8 cellular contexts compared by ENCODE assay signal in the genomic region with DNA sequence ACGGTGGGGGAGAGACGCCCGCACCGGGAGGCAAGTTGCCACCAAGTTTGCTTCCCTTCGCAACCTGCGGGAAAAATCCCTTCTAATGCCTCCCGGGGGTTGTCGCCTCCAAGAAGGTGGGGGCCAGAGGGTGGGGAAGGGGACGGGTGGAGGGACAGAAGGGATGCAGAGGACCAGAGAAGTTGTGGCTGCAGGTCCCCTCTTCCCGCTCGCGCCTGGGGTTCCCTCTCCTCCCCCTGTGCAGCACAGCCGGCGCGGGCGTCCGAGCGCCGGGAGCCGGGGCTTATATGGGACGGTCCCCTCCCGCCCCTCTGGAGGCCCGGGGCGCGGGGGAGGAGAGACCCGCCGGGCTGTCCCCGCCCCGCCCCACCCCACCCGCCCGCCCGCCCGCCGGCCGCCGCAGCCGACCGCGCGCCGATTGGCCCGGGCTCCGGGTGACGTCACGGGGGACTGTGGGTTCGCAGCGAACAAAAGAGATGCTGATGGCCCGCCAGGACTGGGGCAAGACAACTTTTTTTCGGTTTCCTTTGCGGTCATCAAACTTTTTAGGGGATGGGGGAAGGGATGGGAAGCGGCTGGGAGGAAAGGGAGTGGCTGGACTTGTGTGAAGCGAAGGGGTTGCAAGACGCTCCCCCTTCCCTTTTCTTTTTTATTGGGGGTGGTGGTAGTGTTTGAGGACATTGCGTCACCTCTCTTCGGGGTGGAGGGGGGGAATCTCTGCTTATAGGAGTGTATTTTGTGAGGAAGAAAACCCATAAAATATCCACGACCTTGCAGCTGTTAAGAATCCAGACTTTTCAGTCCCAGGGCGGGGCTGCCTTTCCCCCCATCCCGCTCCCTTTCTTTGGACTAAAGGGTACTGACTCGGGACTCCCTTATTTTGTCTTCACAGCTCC. TPM values are rescaled to one million over a fixed set of nuclear protein-coding genes. Genes with fewer than 3 reads are reported as not detected.
DNase-seq lines count a peak whose midpoint lies in the region; ATAC-seq and TF ChIP-seq lines count a peak whose summit lies in the region.

A gene (minus strand): TSS at position 260 of the 896 bp plus-strand sequence. CDS start 266 bp downstream, outside the sequence.

- peak; percentile 80 for ATAC-seq in GM19351 (IDR thresholded peaks at IDR 0.05; ENCODE audit: unreplicated experiment)
- ATAC-seq in HG03521 (IDR thresholded peaks at IDR 0.05; ENCODE audit: unreplicated experiment), result peak; percentile 73

- H3K4me2 ChIP-seq in osteoblast (ENCODE audit: insufficient read depth, low read length), result peak within 1 kb of the TSS; percentile 97

- H3K27me3 ChIP-seq in BJ (ENCODE audit: control insufficient read depth, insufficient read depth, low read length) (no peaks in the 10 kb centered on the region), SJCRH30 (no peaks in the 10 kb centered on the region), osteoblast (ENCODE audit: insufficient read depth, low read length) (no peaks in the 10 kb centered on the region), testis (no peaks in the 10 kb centered on the region)

- POLR2A ChIA-PET in BJ (lab: Charles Lee), result interaction anchor here (0.6 kb wide), 2 partner anchors 45 to 262 kb away, joined by 3 to 4 read pairs; no protein-coding TSS in a partner anchor

- intact Hi-C loops in head of caudate nucleus (cut with DNase I) (no loop called here), testis (cut with DNase I; ENCODE audit: low total_unique reads) (no loop called here)

- H4K20me1 ChIP-seq in osteoblast (ENCODE audit: insufficient read depth, low read length), result peaks cover 42% of the 10 kb centered on the region

- H3K4me1 ChIP-seq in SJCRH30 (no peaks in the 10 kb centered on the region; the same call in 1 of the 2 replicates), osteoblast (ENCODE audit: insufficient read depth, low read length) (peaks cover 58% of the 10 kb centered on the region), testis (no peaks in the 10 kb centered on the region)

- 0 to 1% methylated on average over 13 to 49 of the region's 59 CpGs for WGBS in testis, 2 donors

- CTCF ChIA-PET in BJ (lab: Yijun Ruan, JAX), result no interaction called here

- no peaks in the 10 kb centered on the region for H3K9me3 ChIP-seq in SJCRH30 (replicated peaks)
- H3K9me3 ChIP-seq in osteoblast (ENCODE audit: low read depth, low read length), result no peaks in the 10 kb centered on the region
- no peaks in the 10 kb centered on the region for H3K9me3 ChIP-seq in testis

- H3K36me3 ChIP-seq in BJ (ENCODE audit: control insufficient read depth, insufficient read depth, low read length) (peaks cover 1% of the 10 kb centered on the region; the same call in 1 of the 2 replicates), SJCRH30 (peaks cover 6% of the 10 kb centered on the region), osteoblast (ENCODE audit: insufficient read depth, low read length) (peaks cover 46% of the 10 kb centered on the region), testis (ENCODE audit: low read depth, missing control alignments) (no peaks in the 10 kb centered on the region)

- no peak for TF ChIP-seq POLR2A in testis (IDR thresholded peaks at IDR 0.05)

- H3K27ac ChIP-seq in SJCRH30 (peak within 1 kb of the TSS; percentile 84), osteoblast (ENCODE audit: low read depth, low read length) (peak within 1 kb of the TSS; percentile 100), testis (peak within 1 kb of the TSS; percentile 77 to 91)

- H3K4me3 ChIP-seq in BJ (ENCODE audit: low read depth, low read length) (peak within 1 kb of the TSS; percentile 98), SJCRH30 (peak within 1 kb of the TSS; percentile 87), osteoblast (ENCODE audit: insufficient read depth, low read length) (peak within 1 kb of the TSS; percentile 83), testis (peak within 1 kb of the TSS; percentile 60 to 75)

- peak; percentile 96 for DNase-seq in BJ (ENCODE audit: low read depth)
- DNase-seq in SJCRH30, result peak; percentile 93 to 94
- peak; percentile 12 for DNase-seq in activated naive CD8-positive, alpha-beta T cell treated with anti-CD3 and anti-CD28 coated beads, Interleukin-2, amount 50 U/mL, for 16 hours (ENCODE audit: low read depth, low spot score)
- DNase-seq in head of caudate nucleus, result peak; percentile 53 to 93 (median 85)
- DNase-seq in osteoblast (ENCODE audit: insufficient read length, low spot score, missing footprints), result peak; percentile 94
- DNase-seq in testis, result peak; percentile 92

- peaks cover 82% of the 10 kb centered on the region for H3K79me2 ChIP-seq in osteoblast (ENCODE audit: insufficient read depth, low read length)

- H2AFZ ChIP-seq in osteoblast (ENCODE audit: low read length), result peak within 1 kb of the TSS; percentile 16

- no peak for TF ChIP-seq CTCF in BJ (IDR thresholded peaks at IDR 0.05; ENCODE audit: insufficient read depth, low read depth, low read length)
- no peak for TF ChIP-seq CTCF in osteoblast (IDR thresholded peaks at IDR 0.05; ENCODE audit: extremely low read depth, low read depth, low read length)
- TF ChIP-seq CTCF in testis (IDR thresholded peaks at IDR 0.05), result no peak

RNA-seq across cellular contexts. Expression of the gene that starts here (rescaled TPM):
- polyA plus RNA-seq in BJ (2011; rRNA removed) (4,778 and 5,814 TPM in 2 replicates), testis (ENCODE audit: insufficient read depth, low read depth, low replicate concordance) (245 TPM)
- 1,979 and 2,586 TPM in 2 replicates for polyA minus RNA-seq in BJ (2011; rRNA and poly(A)+ RNA removed)
- 143 and 178 TPM in 2 replicates for total RNA-seq in SJCRH30 (2014; rRNA removed; shearing (Covaris generic))
- total RNA-seq in osteoblast (18,025 and 18,800 TPM in 2 replicates), testis (10 to 100 TPM; 36.8 to 66.3 TPM)

Comparison
In these comparisons a context has a peak if more than half of its experiments do, and no peak if none do; other contexts are left out.
1. Peak in every context shown above with its lines: DNase-seq, ATAC-seq, H3K4me3 ChIP-seq and H3K27ac ChIP-seq.
2. RNA of the gene that starts here (total RNA-seq): 18,025 to 18,800 TPM in osteoblast; 143 to 178 TPM in SJCRH30 and 36.8 to 66.3 TPM in testis; every median in the first group is over 100 times any median in the second.
3. RNA of the gene that starts here (polyA plus RNA-seq): 4,778 to 5,814 TPM in BJ; 245 TPM in testis (single experiment); every median in the first group is over 10 times any median in the second.
4. DNase-seq: peak in every context shown above with its lines; median percentile 96 in BJ; 94 in osteoblast; 94 in SJCRH30; 92 in testis; 85 in head of caudate nucleus; 12 in activated naive CD8-positive, alpha-beta T cell treated with anti-CD3 and anti-CD28 coated beads, Interleukin-2, amount 50 U/mL, for 16 hours.